Comparison of ENCODE assay signal across 19 cellular contexts in genomic region chr18:52070295-52070756, GRCh38.
"Had no signal": no experiment of that assay in that cellular context is flagged by ENCODE, and none has a peak within 500 bp of the region (broad histone marks: within the 10 kb centered on the region; RNA-seq: fewer than 3 reads in every experiment).

No MANE protein-coding gene starts in this region.

- H3K4me1 ChIP-seq: left lung, right atrium auricular region, suprapubic skin, upper lobe of left lung had no signal

- H3K36me3 ChIP-seq: left lung, neural progenitor cell, right atrium auricular region, suprapubic skin, upper lobe of left lung had no signal

- H3K27ac ChIP-seq: left lung, neural progenitor cell, right atrium auricular region, skin epidermis, suprapubic skin, upper lobe of left lung had no signal

- H3K27me3 ChIP-seq: left lung, neural progenitor cell, right atrium auricular region, suprapubic skin, upper lobe of left lung had no signal

- DNase-seq: activated CD4-positive, alpha-beta T cell treated with anti-CD3 and anti-CD28 coated beads, Interleukin-2, amount 10 ng/mL, durations not matched to agents 24 days and 14 days; activated CD4-positive, CD25-positive, alpha-beta regulatory T cell; activated CD8-positive, alpha-beta T cell treated with anti-CD3 and anti-CD28 coated beads for 36 hours; activated naive CD4-positive, alpha-beta T cell treated with Interleukin-2 at 50 U/mL for 16 hours; activated naive CD8-positive, alpha-beta T cell treated with anti-CD3 and anti-CD28 coated beads, Interleukin-2, amount 10 ng/mL, durations not matched to agents 7 days and 5 days; activated T-cell treated with anti-CD3 and anti-CD28 coated beads, Interleukin-2, amount 50 U/mL, for 24 hours; caudate nucleus; effector memory CD8-positive, alpha-beta T cell; left lung; stimulated activated CD4-positive, alpha-beta T cell treated with anti-CD3 and anti-CD28 coated beads, Interleukin-15, amount 100 ng/mL, for 24 hours; stimulated activated CD4-positive, alpha-beta T cell treated with anti-CD3 and anti-CD28 coated beads, Interleukin-4, amount 100 ng/mL, for 1 hour; stimulated activated naive CD8-positive, alpha-beta T cell treated with anti-CD3 and anti-CD28 coated beads, Interleukin-15, amount 100 ng/mL, for 72 hours; T-helper 1 cell; T-helper 9 cell; upper lobe of left lung had no signal

- H3K4me3 ChIP-seq: left lung, neural progenitor cell, right atrium auricular region, skin epidermis, suprapubic skin, upper lobe of left lung had no signal

- ATAC-seq: activated CD8-positive, alpha-beta T cell treated with anti-CD3 and anti-CD28 coated beads for 36 hours; effector memory CD8-positive, alpha-beta T cell; left lung; stimulated activated naive CD8-positive, alpha-beta T cell treated with anti-CD3 and anti-CD28 coated beads, Interleukin-15, amount 100 ng/mL, for 72 hours had no signal
